In genomic region chr3:46861996-46862688, GRCh38 we compare ENCODE assay signal across 28 cellular contexts. TPM values are rescaled to one million over a fixed set of nuclear protein-coding genes. Genes with fewer than 3 reads are reported as not detected.
A peak's percentile ranks its signal among the peaks of the same experiment; 100 is the strongest.
DNase-seq lines count a peak whose midpoint lies in the region; ATAC-seq and TF ChIP-seq lines count a peak whose summit lies in the region.
"Had no signal": no experiment of that assay in that cellular context is flagged by ENCODE, and none has a peak within 500 bp of the region (broad histone marks: within the 10 kb centered on the region; RNA-seq: fewer than 3 reads in every experiment).

No MANE protein-coding gene starts in this region.

- peak; percentile 7 for DNase-seq in WTC11 (ENCODE audit: low spot score)
- DNase-seq in left cardiac atrium = peak; percentile 18
- peak; percentile 67 for DNase-seq in posterior vena cava (ENCODE audit: low spot score)
- no peak for DNase-seq in upper lobe of left lung
- DNase-seq in stimulated activated naive CD4-positive, alpha-beta T cell treated with Interleukin-2 at 50 U/mL for 16 hours (lab: John Stamatoyannopoulos, UW) = no peak
- DNase-seq: activated CD4-positive, alpha-beta T cell treated with anti-CD3 and anti-CD28 coated beads, Interleukin-2, amount 50 U/mL, for 4 hours; activated CD8-positive, alpha-beta memory T cell treated with anti-CD3 and anti-CD28 coated beads, Interleukin-2, amount 50 U/mL, for 4 hours; brain microvascular endothelial cell; C1 segment of cervical spinal cord; cortex of kidney; islet precursor cell; NCI-H1092 treated with DMSO at 0.1 percent for 48 hours; NCI-H1930; NCI-H226; NCI-H748 treated with DMSO at 0.1 percent for 48 hours; RPMI8226; SK-N-SH; stimulated activated CD4-positive, alpha-beta T cell treated with anti-CD3 and anti-CD28 coated beads, Interleukin-12 subunit alpha, Interleukin-12 subunit beta, amount 100 ng/mL, for 4 hours; stimulated activated CD4-positive, alpha-beta T cell treated with anti-CD3 and anti-CD28 coated beads, Interleukin-4, amount 100 ng/mL, for 24 hours; stimulated activated naive CD4-positive, alpha-beta T cell had no signal

- CTCF ChIA-PET in WTC11 (lab: Charles Lee) = interaction anchor here (0.6 to 1.5 kb wide), 3 partner anchors 17 to 278 kb away, joined by 4 to 7 read pairs (median 5); no protein-coding TSS in a partner anchor

- H3K4me2 ChIP-seq in BLaER1 treated with 17β-estradiol and CSF1 and Interleukin-3, amounts not matched to agents 10 nM and 100 nM = peak overlapping the region in 10 of 11 experiments; percentile 26 to 80 (median 70); a peak in 20 of 22 replicates
- H3K4me2 ChIP-seq: SK-N-SH had no signal

- no peak for TF ChIP-seq POLR2A in upper lobe of left lung (IDR thresholded peaks at IDR 0.05)

- TF ChIP-seq CTCF in WTC11 (IDR thresholded peaks at IDR 0.05) = no peak
- TF ChIP-seq CTCF in upper lobe of left lung (IDR thresholded peaks at IDR 0.05) = no peak

- peak overlapping the region in 7 of 11 experiments; percentile 7 to 52 (median 37); a peak in 11 of 22 replicates for H3K27ac ChIP-seq in BLaER1 treated with 17β-estradiol and CSF1 and Interleukin-3, amounts not matched to agents 10 nM and 100 nM
- H3K27ac ChIP-seq in upper lobe of left lung = no peak overlapping the region
- H3K27ac ChIP-seq: adrenal gland, brain microvascular endothelial cell, VCaP had no signal

- 95 to 97% methylated on average over 3 to 8 of the region's 8 CpGs for WGBS in upper lobe of left lung, 2 donors

- H3K36me3 ChIP-seq in BLaER1 treated with 17β-estradiol and CSF1 and Interleukin-3, amounts not matched to agents 10 nM and 100 nM = no peaks in the 10 kb centered on the region
- H3K36me3 ChIP-seq in upper lobe of left lung = no peaks in the 10 kb centered on the region
- H3K36me3 ChIP-seq: adrenal gland, brain microvascular endothelial cell, HAP-1 had no signal

- H3K4me1 Mint-ChIP-seq in WTC11 = no peaks in the 10 kb centered on the region

- H3K4me1 ChIP-seq in BLaER1 treated with 17β-estradiol and CSF1 and Interleukin-3, amounts not matched to agents 10 nM and 100 nM = peaks cover 7 to 51% (median 34%) of the 10 kb centered on the region in 10 experiments; a peak in 19 of 20 replicates
- H3K4me1 ChIP-seq in upper lobe of left lung = peaks cover 12 to 28% (median 22%) of the 10 kb centered on the region in 4 donors
- H3K4me1 ChIP-seq: HAP-1 had no signal

- peaks cover 3% of the 10 kb centered on the region; the same call in 1 of the 2 replicates for H3K27me3 Mint-ChIP-seq in WTC11 (ENCODE audit: low read depth)

- H3K4me3 ChIP-seq in BLaER1 treated with 17β-estradiol and CSF1 and Interleukin-3, amounts not matched to agents 10 nM and 100 nM = no peak overlapping the region
- no peak overlapping the region for H3K4me3 ChIP-seq in upper lobe of left lung
- H3K4me3 ChIP-seq: adrenal gland, HAP-1 had no signal

- no peak overlapping the region; the same call in 1 of the 2 replicates for H3K27ac Mint-ChIP-seq in WTC11
- H3K27ac Mint-ChIP-seq: activated T-helper 17 cell treated with anti-CD3 and anti-CD28 coated beads, Interleukin-2, amount 50 U/mL, for 72 hours had no signal

- ATAC-seq in WTC11 (no peak), left cardiac atrium (no peak), GM21381 (IDR thresholded peaks at IDR 0.05; ENCODE audit: unreplicated experiment) (no peak), upper lobe of left lung (ENCODE audit: low FRiP score in 2 of 2) (no peak), HG03439 (IDR thresholded peaks at IDR 0.05; ENCODE audit: unreplicated experiment) (no peak)
- ATAC-seq: activated T-helper 17 cell treated with anti-CD3 and anti-CD28 coated beads, Interleukin-2, amount 50 U/mL, for 72 hours had no signal

- no peak for TF ChIP-seq EP300 in upper lobe of left lung (IDR thresholded peaks at IDR 0.05)

- POLR2A ChIA-PET in WTC11 (lab: Charles Lee) = no interaction called here

- H3K27me3 ChIP-seq in BLaER1 treated with 17β-estradiol and CSF1 and Interleukin-3, amounts not matched to agents 10 nM and 100 nM = no peaks in the 10 kb centered on the region
- H3K27me3 ChIP-seq in upper lobe of left lung = no peaks in the 10 kb centered on the region
- H3K27me3 ChIP-seq: adrenal gland had no signal

- intact Hi-C loops in left cardiac atrium (cut with DNase I) (no loop called here), posterior vena cava (cut with DNase I) (loop anchor here in 1 of 2 donors (5.0 to 10.0 kb wide), 2 partner anchors 35 to 157 kb away; partner anchors contain the start of gene TMIE)

- no peaks in the 10 kb centered on the region; a peak in 2 of 22 replicates for H4K20me1 ChIP-seq in BLaER1 treated with 17β-estradiol and CSF1 and Interleukin-3, amounts not matched to agents 10 nM and 100 nM

- no peaks in the 10 kb centered on the region for H3K36me3 Mint-ChIP-seq in WTC11

- H3K9ac ChIP-seq in BLaER1 treated with 17β-estradiol and CSF1 and Interleukin-3, amounts not matched to agents 10 nM and 100 nM = peak overlapping the region in 1 of 11 experiments; percentile 41; a peak in 1 of 22 replicates
- H3K9ac ChIP-seq: SK-N-SH had no signal

- no peaks in the 10 kb centered on the region for H3K9me3 ChIP-seq in BLaER1 treated with 17β-estradiol and CSF1 and Interleukin-3, amounts not matched to agents 10 nM and 100 nM (replicated peaks in 1 of 11)
- H3K9me3 ChIP-seq in upper lobe of left lung = no peaks in the 10 kb centered on the region
- H3K9me3 ChIP-seq: adrenal gland, HAP-1, SK-N-SH had no signal

- no peaks in the 10 kb centered on the region for H3K9me3 Mint-ChIP-seq in WTC11
- H3K9me3 Mint-ChIP-seq: activated T-helper 17 cell treated with anti-CD3 and anti-CD28 coated beads, Interleukin-2, amount 50 U/mL, for 72 hours had no signal

- no peak overlapping the region for H3K4me3 Mint-ChIP-seq in WTC11
- H3K4me3 Mint-ChIP-seq: activated T-helper 17 cell treated with anti-CD3 and anti-CD28 coated beads, Interleukin-2, amount 50 U/mL, for 72 hours had no signal

TF ChIP-seq in WTC11, 78 proteins besides CTCF, POLR2A, EP300 and RAD21:
- TF ChIP-seq ZNF138 (CRISPR knock-in tag; conservative IDR thresholded peaks at IDR 0.05) (no peak), TP53 (CRISPR knock-in tag; IDR thresholded peaks at IDR 0.05) (no peak), NFE2L1 (CRISPR knock-in tag; IDR thresholded peaks at IDR 0.05) (no peak), MXD4 (CRISPR knock-in tag; IDR thresholded peaks at IDR 0.05; ENCODE audit: borderline replicate concordance) (no peak), ZNF425 (CRISPR knock-in tag; conservative IDR thresholded peaks at IDR 0.05) (no peak), ZNF416 (CRISPR knock-in tag; IDR thresholded peaks at IDR 0.05) (no peak), NFATC4 (CRISPR knock-in tag; IDR thresholded peaks at IDR 0.05) (no peak), ZNF512 (CRISPR knock-in tag; IDR thresholded peaks at IDR 0.05; ENCODE audit: borderline replicate concordance) (no peak), NR3C1 (CRISPR knock-in tag; conservative IDR thresholded peaks at IDR 0.05; ENCODE audit: low read depth) (no peak)

RNA-seq across cellular contexts. Expression of gene MYL3, which starts 1.1 kb away (rescaled TPM):
- total RNA-seq in WTC11 (2021) (0.31 TPM in 1 of 3 replicates, not detected in the others), left cardiac atrium (100 to 1,000 TPM; 157 to 557 TPM), posterior vena cava (1 to 10 TPM; 3.2 to 5.9 TPM), upper lobe of left lung (1 to 10 TPM; 1.2 to 6.3 (median 2.6) TPM)
- total RNA-seq: activated T-helper 17 cell treated with anti-CD3 and anti-CD28 coated beads, Interleukin-2, amount 50 U/mL, for 72 hours; lung microvascular endothelial cell had no signal

RNA-seq across cellular contexts. Expression of gene PTH1R, which starts 15.4 kb away (rescaled TPM):
- total RNA-seq in WTC11 (2021) (4.0 to 12.0 TPM (median 5.6 TPM) in 3 replicates), left cardiac atrium (10 to 100 TPM in 1 of 2 donors, 1 to 10 TPM in 1; 5.4 to 10.0 TPM), posterior vena cava (10 to 100 TPM in 1 of 2 donors, 1 to 10 TPM in 1; 5.8 to 17.9 TPM), upper lobe of left lung (10 to 100 TPM in 4 of 6 donors, 1 to 10 TPM in 2; 2.6 to 48.2 (median 16.2) TPM)
- total RNA-seq: activated T-helper 17 cell treated with anti-CD3 and anti-CD28 coated beads, Interleukin-2, amount 50 U/mL, for 72 hours had no signal

Comparison
In these comparisons a context has a peak if more than half of its experiments do, and no peak if none do; other contexts are left out.
1. H3K27ac ChIP-seq: peak in BLaER1 treated with 17β-estradiol and CSF1 and Interleukin-3, amounts not matched to agents 10 nM and 100 nM (7 of 11); none in upper lobe of left lung (0 of 4).
2. DNase-seq: peak in WTC11 (single experiment), left cardiac atrium (single experiment) and posterior vena cava (single experiment); none in upper lobe of left lung (0 of 2) and stimulated activated naive CD4-positive, alpha-beta T cell treated with Interleukin-2 at 50 U/mL for 16 hours (single experiment).
3. RNA of gene MYL3, which starts 1.1 kb away (total RNA-seq): 157 to 557 TPM in left cardiac atrium; 3.2 to 5.9 TPM in posterior vena cava, 1.2 to 6.3 TPM in upper lobe of left lung and 0.31 TPM in WTC11; every median in the first group is over 10 times any median in the second.